ENCODE assay signal across 27 cellular contexts in genomic region chr6:165910184-165910583, GRCh38.
"Had no signal": no experiment of that assay in that cellular context is flagged by ENCODE, and none has a peak within 500 bp of the region (broad histone marks: within the 10 kb centered on the region; RNA-seq: fewer than 3 reads in every experiment).

No MANE protein-coding gene starts in this region.

- H3K4me1 Mint-ChIP-seq: activated CD4-positive, alpha-beta T cell treated with anti-CD3 and anti-CD28 coated beads for 36 hours; activated naive CD8-positive, alpha-beta T cell treated with anti-CD3 and anti-CD28 coated beads for 36 hours; stimulated activated memory B cell treated with anti-CD40 and anti-IgM and Interleukin-4, amounts not matched to agents 10 μg/mL and 1 μg/mL and 100 μg/mL, for 72 hours; WTC11 had no signal

- H3K36me3 ChIP-seq: esophagus muscularis mucosa, gastrocnemius medialis, right lobe of liver, stomach, suprapubic skin, tibial nerve had no signal

- H3K4me2 ChIP-seq: smooth muscle cell had no signal

- H3K9me3 Mint-ChIP-seq: activated naive CD8-positive, alpha-beta T cell treated with anti-CD3 and anti-CD28 coated beads for 36 hours; activated T-cell treated with anti-CD3 and anti-CD28 coated beads, Interleukin-2, amount 50 U/mL, for 4 hours; T-helper 1 cell treated with Interleukin-12 subunit alpha and Interleukin-12 subunit beta and Interleukin-4 antibody, amounts not matched to agents 30 μg/mL and 1 μg/mL, for 36 hours; WTC11 had no signal

- H3K27ac Mint-ChIP-seq: activated CD4-positive, alpha-beta T cell treated with anti-CD3 and anti-CD28 coated beads for 36 hours; activated naive CD8-positive, alpha-beta T cell treated with anti-CD3 and anti-CD28 coated beads for 36 hours; naive B cell; stimulated activated memory B cell treated with anti-CD40 and anti-IgM and Interleukin-4, amounts not matched to agents 10 μg/mL and 1 μg/mL and 100 μg/mL, for 72 hours; T-helper 1 cell treated with Interleukin-12 subunit alpha and Interleukin-12 subunit beta and Interleukin-4 antibody, amounts not matched to agents 30 μg/mL and 1 μg/mL, for 36 hours; WTC11 had no signal

- DNase-seq: activated CD4-positive, alpha-beta T cell treated with anti-CD3 and anti-CD28 coated beads for 36 hours; activated CD4-positive, alpha-beta T cell treated with anti-CD3 and anti-CD28 coated beads, Interleukin-2, amount 50 U/mL, for 4 hours; activated CD8-positive, alpha-beta memory T cell treated with anti-CD3 and anti-CD28 coated beads, Interleukin-2, amount 50 U/mL, for 48 hours; activated naive CD4-positive, alpha-beta T cell treated with Interleukin-2 at 50 U/mL for 16 hours; activated naive CD8-positive, alpha-beta T cell treated with anti-CD3 and anti-CD28 coated beads for 36 hours; activated T-cell treated with anti-CD3 and anti-CD28 coated beads, Interleukin-2, amount 50 U/mL, for 4 hours; amniotic stem cell; dermis blood vessel endothelial cell; effector memory CD4-positive, alpha-beta T cell; gastrocnemius medialis; hippocampal formation; left ventricle myocardium superior; mammary epithelial cell; mucosa of descending colon; naive B cell; nucleus accumbens; right lobe of liver; stimulated activated CD4-positive, alpha-beta T cell treated with anti-CD3 and anti-CD28 coated beads, Interleukin-15, amount 100 ng/mL, for 24 hours; stomach; T1000 had no signal

- H3K27ac ChIP-seq: esophagus muscularis mucosa, gastrocnemius medialis, right lobe of liver, stomach, suprapubic skin, tibial nerve had no signal

- H3K36me3 Mint-ChIP-seq: activated naive CD8-positive, alpha-beta T cell treated with anti-CD3 and anti-CD28 coated beads for 36 hours; stimulated activated memory B cell treated with anti-CD40 and anti-IgM and Interleukin-4, amounts not matched to agents 10 μg/mL and 1 μg/mL and 100 μg/mL, for 72 hours; WTC11 had no signal

- H3K4me3 Mint-ChIP-seq: activated CD4-positive, alpha-beta T cell treated with anti-CD3 and anti-CD28 coated beads for 36 hours; activated naive CD8-positive, alpha-beta T cell treated with anti-CD3 and anti-CD28 coated beads for 36 hours; activated T-cell treated with anti-CD3 and anti-CD28 coated beads, Interleukin-2, amount 50 U/mL, for 4 hours; naive B cell; stimulated activated memory B cell treated with anti-CD40 and anti-IgM and Interleukin-4, amounts not matched to agents 10 μg/mL and 1 μg/mL and 100 μg/mL, for 72 hours; T-helper 1 cell treated with Interleukin-12 subunit alpha and Interleukin-12 subunit beta and Interleukin-4 antibody, amounts not matched to agents 30 μg/mL and 1 μg/mL, for 36 hours; WTC11 had no signal

- H3K4me3 ChIP-seq: esophagus muscularis mucosa, gastrocnemius medialis, mucosa of descending colon, right lobe of liver, smooth muscle cell, stomach, suprapubic skin, tibial nerve had no signal

- ATAC-seq: activated CD4-positive, alpha-beta T cell treated with anti-CD3 and anti-CD28 coated beads for 36 hours; activated T-cell treated with anti-CD3 and anti-CD28 coated beads, Interleukin-2, amount 50 U/mL, for 4 hours; gastrocnemius medialis; left ventricle myocardium superior; mucosa of descending colon; right lobe of liver; stimulated activated memory B cell treated with anti-CD40 and anti-IgM and Interleukin-4, amounts not matched to agents 10 μg/mL and 1 μg/mL and 100 μg/mL, for 72 hours; WTC11 had no signal

- H3K4me1 ChIP-seq: gastrocnemius medialis, right lobe of liver, stomach, suprapubic skin, tibial nerve had no signal

- H3K27me3 ChIP-seq: esophagus muscularis mucosa, gastrocnemius medialis, right lobe of liver, stomach, suprapubic skin, tibial nerve had no signal

- H3K9me3 ChIP-seq: esophagus muscularis mucosa, gastrocnemius medialis, mucosa of descending colon, right lobe of liver, stomach, suprapubic skin, tibial nerve had no signal
